Comparison of ENCODE assay signal across 19 cellular contexts in the genomic region with DNA sequence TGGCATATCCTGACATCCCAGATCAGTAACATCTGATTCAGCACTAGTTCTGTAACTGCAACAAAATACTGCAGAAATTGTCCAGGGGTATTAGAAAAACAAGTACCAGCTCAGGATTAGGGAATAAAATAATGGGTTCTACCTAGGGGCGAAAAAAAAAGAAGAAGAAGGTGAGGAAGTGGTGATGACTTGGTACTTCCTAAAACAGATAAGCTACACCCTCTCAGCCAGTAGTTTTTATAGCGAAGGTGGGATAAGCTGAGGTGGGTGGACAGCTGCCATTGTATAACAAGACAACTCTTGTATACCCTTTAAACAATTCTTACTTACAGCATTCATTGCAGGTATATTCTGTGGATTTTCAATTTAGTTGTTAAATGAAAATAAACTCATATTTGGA. TPM values are rescaled to one million over a fixed set of nuclear protein-coding genes. Genes with fewer than 3 reads are reported as not detected.
A peak's percentile ranks its signal among the peaks of the same experiment; 100 is the strongest.
DNase-seq lines count a peak whose midpoint lies in the region; ATAC-seq, FAIRE-seq and TF ChIP-seq lines count a peak whose summit lies in the region.
"Had no signal": no experiment of that assay in that cellular context is flagged by ENCODE, and none has a peak within 500 bp of the region (broad histone marks: within the 10 kb centered on the region; RNA-seq: fewer than 3 reads in every experiment).

No MANE protein-coding gene starts in this region.

- no peak overlapping the region for H3K9ac ChIP-seq in IMR-90 (ENCODE audit: low read depth, low read length)
- H3K9ac ChIP-seq in astrocyte (ENCODE audit: low read length), result no peak overlapping the region

- ATAC-seq in CD4-positive, alpha-beta T cell (ENCODE audit: poor library complexity), result no peak
- ATAC-seq in IMR-90 (ENCODE audit: low read depth) (no peak), naive B cell (ENCODE audit: low read depth in 2 of 2) (peak; percentile 40 to 69), HG03469 (IDR thresholded peaks at IDR 0.05; ENCODE audit: unreplicated experiment) (no peak), HG03135 (IDR thresholded peaks at IDR 0.05; ENCODE audit: unreplicated experiment) (no peak)

- no peak overlapping the region for H3K56ac ChIP-seq in IMR-90 (ENCODE audit: extremely low read depth, insufficient read depth, low read length)

- H3K4me3 Mint-ChIP-seq in CD4-positive, alpha-beta T cell, result peak overlapping the region; percentile 40
- H3K4me3 Mint-ChIP-seq in astrocyte (ENCODE audit: unreplicated experiment), result no peak overlapping the region
- peak overlapping the region in 5 of 8 donors; percentile 5 to 62 (median 19) for H3K4me3 Mint-ChIP-seq in naive B cell

- no peak for TF ChIP-seq CTCF in CD4-positive, alpha-beta T cell (IDR thresholded peaks at IDR 0.05)
- no peak for TF ChIP-seq CTCF in IMR-90 (conservative IDR thresholded peaks at IDR 0.05; ENCODE audit: low read depth, low read length)
- no peak for TF ChIP-seq CTCF in astrocyte (IDR thresholded peaks at IDR 0.05; ENCODE audit: insufficient read depth, low read depth, low read length)

- H4K5ac ChIP-seq in IMR-90 (ENCODE audit: low read depth, low read length), result no peak overlapping the region; the same call in 1 of the 2 replicates

- H3K36me3 ChIP-seq in IMR-90 (ENCODE audit: control insufficient read depth, insufficient read depth, low read length) (no peaks in the 10 kb centered on the region; the same call in 1 of the 2 replicates), astrocyte (ENCODE audit: insufficient read depth, low read length) (no peaks in the 10 kb centered on the region)
- H3K36me3 ChIP-seq: HAP-1 had no signal

- no peak for FAIRE-seq in astrocyte (lab: Jason Lieb, UNC)
- FAIRE-seq: G401.6 had no signal

- H2AK9ac ChIP-seq in IMR-90 (replicated peaks; ENCODE audit: low read depth, low read length, poor library complexity), result no peak overlapping the region

- peak overlapping the region in 1 of 2 experiments; percentile 33; a peak in 1 of 4 replicates for H4K8ac ChIP-seq in IMR-90 (ENCODE audit: low read depth in 2 of 2, low read length in 2 of 2)

- no peak overlapping the region for H2BK5ac ChIP-seq in IMR-90 (ENCODE audit: low read depth, low read length, poor library complexity, severe bottlenecking)

- H2BK120ac ChIP-seq in IMR-90 (ENCODE audit: low read depth, low read length), result peak overlapping the region; percentile 57

- CTCF ChIA-PET in CD4-positive, alpha-beta T cell (lab: Charles Lee), result interaction anchor here (0.6 to 1.5 kb wide), 2 partner anchors 26 to 241 kb away, joined by 3 to 5 read pairs; no protein-coding TSS in a partner anchor
- CTCF ChIA-PET in IMR-90 (lab: Yijun Ruan, JAX), result interaction anchor here (0.6 kb wide), 1 partner anchor 389 kb away, joined by 4 read pairs; no protein-coding TSS in a partner anchor

- H3K27ac Mint-ChIP-seq in CD4-positive, alpha-beta T cell, result no peak overlapping the region
- peak overlapping the region; percentile 4 for H3K27ac Mint-ChIP-seq in astrocyte (ENCODE audit: unreplicated experiment)
- peak overlapping the region in 4 of 6 donors; percentile 9 to 90 (median 64) for H3K27ac Mint-ChIP-seq in naive B cell

- no peaks in the 10 kb centered on the region for H3K27me3 ChIP-seq in CD4-positive, alpha-beta T cell (ENCODE audit: control insufficient read depth, insufficient read depth, low read length)
- H3K27me3 ChIP-seq in IMR-90 (ENCODE audit: control insufficient read depth, insufficient read depth, low read length) (no peaks in the 10 kb centered on the region), astrocyte (ENCODE audit: insufficient read depth, low read length) (no peaks in the 10 kb centered on the region)

- H2BK20ac ChIP-seq in IMR-90 (ENCODE audit: low read depth, low read length), result peak overlapping the region; percentile 52

- H3K14ac ChIP-seq in IMR-90 (replicated peaks; ENCODE audit: low read depth, low read length), result 0 out of 2 replicates have a peak overlapping the region, but pooled peaks have one; percentile 23

- H3K9me3 Mint-ChIP-seq in CD4-positive, alpha-beta T cell, result no peaks in the 10 kb centered on the region
- no peaks in the 10 kb centered on the region for H3K9me3 Mint-ChIP-seq in astrocyte (ENCODE audit: unreplicated experiment)
- peaks cover 0 to 6% (median 0%) of the 10 kb centered on the region in 7 donors for H3K9me3 Mint-ChIP-seq in naive B cell

- TF ChIP-seq POLR2A in IMR-90 (IDR thresholded peaks at IDR 0.05; ENCODE audit: low read depth, low read length), result no peak

- H3K27ac ChIP-seq in CD4-positive, alpha-beta T cell (ENCODE audit: low read depth, low read length), result no peak overlapping the region
- no peak overlapping the region for H3K27ac ChIP-seq in IMR-90 (ENCODE audit: insufficient read depth, low read length)
- H3K27ac ChIP-seq in astrocyte (ENCODE audit: low read depth, low read length), result no peak overlapping the region
- H3K27ac ChIP-seq: PC-9 had no signal

- peaks cover 40% of the 10 kb centered on the region for H3K36me3 Mint-ChIP-seq in CD4-positive, alpha-beta T cell (ENCODE audit: low read depth)
- H3K36me3 Mint-ChIP-seq in astrocyte (ENCODE audit: low read depth, unreplicated experiment) (no peaks in the 10 kb centered on the region), naive B cell (peaks cover 0 to 16% of the 10 kb centered on the region in 2 donors)

- H3K79me1 ChIP-seq in IMR-90 (ENCODE audit: low read depth in 1 of 2, low read length in 2 of 2), result peaks cover 33 to 73% of the 10 kb centered on the region in 2 experiments

- no peak for DNase-seq in CD4-positive, alpha-beta T cell
- no peak for DNase-seq in IMR-90
- DNase-seq in astrocyte (ENCODE audit: low read depth), result no peak
- DNase-seq in naive B cell, result no peak
- no peak for DNase-seq in AG20443 (ENCODE audit: low spot score)
- DNase-seq: ACHN, AML-193, COR-L47, DMS 273 treated with DMSO at 0.1 percent for 48 hours, NCI-H1417, NCI-H1930, NCI-H226, NCI-H524, NCI-H82, PC-9 had no signal

- H2BK15ac ChIP-seq in IMR-90 (ENCODE audit: low read depth, low read length), result no peak overlapping the region

- H3K23ac ChIP-seq in IMR-90 (ENCODE audit: low read depth, low read length), result no peak overlapping the region

- H2AFZ ChIP-seq in IMR-90 (replicated peaks; ENCODE audit: low read length, poor library complexity) (no peak overlapping the region), astrocyte (ENCODE audit: low read depth, low read length) (no peak overlapping the region)
- H2AFZ ChIP-seq: PC-9 had no signal

- H4K91ac ChIP-seq in IMR-90 (ENCODE audit: insufficient read depth, low read depth, low read length), result no peak overlapping the region

- no TSS peak for BruUV-seq in IMR-90 (replicated peaks; lab: Mats Ljungman, UMichigan)

- peaks cover 7% of the 10 kb centered on the region for H3K9me1 ChIP-seq in IMR-90 (ENCODE audit: insufficient read depth, low read length)

- H3K4me2 ChIP-seq in IMR-90 (ENCODE audit: low read depth, low read length), result no peak overlapping the region
- peak overlapping the region; percentile 51 for H3K4me2 ChIP-seq in astrocyte (ENCODE audit: low read length)
- H3K4me2 ChIP-seq: PC-9 had no signal

- peaks cover 12% of the 10 kb centered on the region for H3K4me1 ChIP-seq in IMR-90 (ENCODE audit: control insufficient read depth, insufficient read depth, low read length)
- peaks cover 9% of the 10 kb centered on the region for H3K4me1 ChIP-seq in astrocyte (ENCODE audit: insufficient read depth, low read length)

- dilution Hi-C loops in IMR-90 (cut with HindIII; ENCODE audit: low sequenced_read_pairs, unreplicated experiment), result no loop called here

- H3K4me1 Mint-ChIP-seq in CD4-positive, alpha-beta T cell (ENCODE audit: low read depth), result peaks cover 78% of the 10 kb centered on the region
- H3K4me1 Mint-ChIP-seq in astrocyte (ENCODE audit: low read depth, unreplicated experiment) (peaks cover 32% of the 10 kb centered on the region), naive B cell (peaks cover 35 to 74% (median 71%) of the 10 kb centered on the region in 3 donors)

- no peaks in the 10 kb centered on the region for H3K27me3 Mint-ChIP-seq in CD4-positive, alpha-beta T cell
- H3K27me3 Mint-ChIP-seq in astrocyte (ENCODE audit: low read depth, unreplicated experiment) (no peaks in the 10 kb centered on the region), naive B cell (no peaks in the 10 kb centered on the region)

- intact Hi-C loops in CD4-positive, alpha-beta T cell (cut with DNase I, micrococcal nuclease), result no loop called here
- intact Hi-C loops in IMR-90 (cut with micrococcal nuclease), result no loop called here

- H3K79me2 ChIP-seq in astrocyte (ENCODE audit: insufficient read depth, low read length), result peaks cover 87% of the 10 kb centered on the region

- no peak for TF ChIP-seq RAD21 in IMR-90 (IDR thresholded peaks at IDR 0.05; ENCODE audit: low read length)

- 0 out of 2 replicates have a peak overlapping the region, but pooled peaks have one; percentile 46 for H3K4ac ChIP-seq in IMR-90 (ENCODE audit: low read depth, low read length)

- WGBS in IMR-90 (ENCODE audit: extremely low coverage in 2 of 2, insufficient read length in 1 of 2), 2 experiments, result no CpG with 5 or more reads among the region's 2 CpGs

- H3K4me3 ChIP-seq in IMR-90 (ENCODE audit: insufficient read depth, low read depth, low read length) (no peak overlapping the region), astrocyte (ENCODE audit: insufficient read depth, low read depth, low read length) (no peak overlapping the region)
- H3K4me3 ChIP-seq: HAP-1, PC-9 had no signal

- no peaks in the 10 kb centered on the region for H3K9me3 ChIP-seq in CD4-positive, alpha-beta T cell (ENCODE audit: control insufficient read depth, low read length)
- H3K9me3 ChIP-seq in IMR-90 (ENCODE audit: control insufficient read depth, insufficient read depth, low read length) (no peaks in the 10 kb centered on the region), astrocyte (ENCODE audit: insufficient read depth, low read depth, low read length) (no peaks in the 10 kb centered on the region)

- no peak overlapping the region; the same call in 1 of the 2 replicates for H3K18ac ChIP-seq in IMR-90 (ENCODE audit: low read depth, low read length)

- H4K20me1 ChIP-seq in IMR-90 (ENCODE audit: insufficient read depth, low read length) (peaks cover 10% of the 10 kb centered on the region; the same call in 1 of the 2 replicates), astrocyte (ENCODE audit: insufficient read depth, low read length) (peaks cover 18% of the 10 kb centered on the region)

- H2AK5ac ChIP-seq in IMR-90 (ENCODE audit: low read depth, low read length), result 0 out of 2 replicates have a peak overlapping the region, but pooled peaks have one; percentile 12

- POLR2A ChIA-PET in CD4-positive, alpha-beta T cell (lab: Charles Lee), result interaction anchor here (0.9 to 1.0 kb wide), 2 partner anchors 181 to 351 kb away, joined by 3 read pairs; partner anchors contain the start of gene FNIP1
- POLR2A ChIA-PET in IMR-90 (lab: Charles Lee; ENCODE audit: unreplicated experiment), result no interaction called here

- in situ Hi-C loops in IMR-90 (cut with MboI; ENCODE audit: low sequenced_read_pairs), result no loop called here

TF ChIP-seq in IMR-90, 13 proteins besides CTCF, POLR2A, EP300 and RAD21 (continues in another document):
- no peak for TF ChIP-seq CEBPB (IDR thresholded peaks at IDR 0.05; ENCODE audit: low read depth, low read length)

RNA-seq across cellular contexts. Expression of gene RAPGEF6, which starts 19.1 kb away (rescaled TPM):
- total RNA-seq in CD4-positive, alpha-beta T cell, result 10 to 100 TPM; 83.3 to 91.4 TPM
- total RNA-seq in IMR-90 (2012; rRNA removed) (18.8 and 30.3 TPM in 2 replicates), astrocyte (14.1 and 14.9 TPM in 2 replicates)
- polyA plus RNA-seq in IMR-90 (2012; rRNA removed) (5.1 and 5.8 TPM in 2 replicates), naive B cell (ENCODE audit: low read depth in 6 of 6) (10 to 100 TPM; 15.3 to 28.3 (median 23.3) TPM)
- polyA plus RNA-seq in IMR-90 (2012; cell fraction: cytosol; rRNA removed), result 1.2 and 1.6 TPM in 2 replicates
- polyA plus RNA-seq in IMR-90 (2012; cell fraction: nucleus; rRNA removed; ENCODE audit: low replicate concordance), result 2.1 and 15.4 TPM in 2 replicates

Comparison
In these comparisons a context has a peak if more than half of its experiments do, and no peak if none do; other contexts are left out.
1. ATAC-seq: peak in naive B cell (2 of 2); none in CD4-positive, alpha-beta T cell (single experiment), IMR-90 (single experiment), HG03469 (single experiment) and HG03135 (single experiment).